ENCODE assay signal across 13 cellular contexts in genomic region chr4:145731026-145731425, GRCh38. TPM values are rescaled to one million over a fixed set of nuclear protein-coding genes. Genes with fewer than 3 reads are reported as not detected.
DNase-seq lines count a peak whose midpoint lies in the region; ATAC-seq, FAIRE-seq and TF ChIP-seq lines count a peak whose summit lies in the region.
"Had no signal": no experiment of that assay in that cellular context is flagged by ENCODE, and none has a peak within 500 bp of the region (broad histone marks: within the 10 kb centered on the region; RNA-seq: fewer than 3 reads in every experiment).

No MANE protein-coding gene starts in this region.

- H3K9ac ChIP-seq in kidney (ENCODE audit: low read length in 2 of 2) = no peak overlapping the region

- peak; percentile 14 for DNase-seq in HK-2 (ENCODE audit: unreplicated experiment)
- DNase-seq in RCC 7860 (ENCODE audit: low spot score) = peak; percentile 66
- DNase-seq in kidney = no peak
- DNase-seq in SIG-M5 treated with dmso at 0.1 percent for 504 hours (lab: John Stamatoyannopoulos, UW; ENCODE audit: unreplicated experiment) = no peak
- no peak for DNase-seq in midbrain (lab: John Stamatoyannopoulos, UW)
- DNase-seq in posterior vena cava (ENCODE audit: low spot score) = no peak
- DNase-seq: C1 segment of cervical spinal cord, heart left ventricle, NCI-H2227 treated with DMSO at 0.1 percent for 48 hours, spleen had no signal

- H3K27ac ChIP-seq in 22Rv1 = peak overlapping the region; percentile 73; the same call in 1 of the 2 replicates
- H3K27ac ChIP-seq in kidney (ENCODE audit: low read depth in 2 of 2, low read length in 2 of 2) = peak overlapping the region; percentile 5 to 58
- H3K27ac ChIP-seq: heart left ventricle, spleen had no signal

- H3K36me3 ChIP-seq in kidney (ENCODE audit: control insufficient read depth in 1 of 2, insufficient read depth in 2 of 2, low read length in 2 of 2) = no peaks in the 10 kb centered on the region
- H3K36me3 ChIP-seq: heart left ventricle, spleen had no signal

- no peaks in the 10 kb centered on the region for H3K9me3 ChIP-seq in kidney (ENCODE audit: control insufficient read depth in 1 of 2, low read length in 2 of 2)
- H3K9me3 ChIP-seq: heart left ventricle, spleen had no signal

- TF ChIP-seq CTCF in 22Rv1 (IDR thresholded peaks at IDR 0.05) (no peak), kidney (IDR thresholded peaks at IDR 0.05; ENCODE audit: borderline replicate concordance, extremely low read depth, insufficient read depth) (no peak)

- peaks cover 19% of the 10 kb centered on the region in 2 donors for H3K4me1 ChIP-seq in kidney (ENCODE audit: control insufficient read depth in 1 of 2, insufficient read depth in 1 of 2, low read depth in 1 of 2, low read length in 2 of 2)

- no peak for ATAC-seq in HG03457 (IDR thresholded peaks at IDR 0.05; ENCODE audit: unreplicated experiment)
- ATAC-seq: heart left ventricle had no signal

- peak; percentile 77 for FAIRE-seq in RCC 7860 (lab: Jason Lieb, UNC)
- FAIRE-seq in kidney (lab: Jason Lieb, UNC) = peak; percentile 89

- no peak overlapping the region for H3K4me3 ChIP-seq in kidney (ENCODE audit: low read length in 2 of 2)
- H3K4me3 ChIP-seq: heart left ventricle, spleen had no signal

- intact Hi-C loops in kidney (cut with DNase I) (no loop called here), posterior vena cava (cut with DNase I) (loop anchor here (10.0 kb wide), 2 partner anchors 74 to 204 kb away; partner anchors contain the start of gene ZNF827 (in 2 of the 2))

RNA-seq across cellular contexts. Expression of gene C4orf51, which starts 51.1 kb away (rescaled TPM):
- total RNA-seq in kidney (not detected), posterior vena cava (not detected)
- polyA plus RNA-seq in kidney (ENCODE audit: insufficient read depth, low read depth, low replicate concordance) = not detected
- total RNA-seq: heart left ventricle, spleen, temporal lobe had no signal
- polyA plus RNA-seq: heart left ventricle, spleen had no signal

Comparison
In these comparisons a context has a peak if more than half of its experiments do, and no peak if none do; other contexts are left out.
1. DNase-seq: peak in HK-2 (single experiment) and RCC 7860 (single experiment); none in kidney (single experiment), SIG-M5 treated with dmso at 0.1 percent for 504 hours (single experiment), midbrain (single experiment) and posterior vena cava (single experiment).